Comparison of ENCODE assay signal across 2 cellular contexts in genomic region chr19:810077-810855, GRCh38.
TF ChIP-seq lines count a peak whose summit lies in the region.

No MANE protein-coding gene starts in this region.

TF ChIP-seq in HEK293, 187 proteins besides CTCF, POLR2A, EP300 and RAD21:
- 0 out of 2 replicates have a peak, but pooled peaks have one; percentile 25 for TF ChIP-seq ZNF600 (tag by site-specific recombination; IDR thresholded peaks at IDR 0.05)
- TF ChIP-seq GLIS1 (tag by site-specific recombination; IDR thresholded peaks at IDR 0.05): peak; percentile 20; the same call in 1 of the 2 replicates
- no peak for TF ChIP-seq ZNF654 (tag by site-specific recombination; IDR thresholded peaks at IDR 0.05; ENCODE audit: low read depth)
- 0 out of 2 replicates have a peak, but pooled peaks have one; percentile 32 for TF ChIP-seq EGR2 (tag by site-specific recombination; IDR thresholded peaks at IDR 0.05; ENCODE audit: low read depth)
- peak; percentile 51 for TF ChIP-seq ZFHX2 (tag by site-specific recombination; conservative IDR thresholded peaks at IDR 0.05)
- peak; percentile 42; the same call in 1 of the 2 replicates for TF ChIP-seq PATZ1 (tag by site-specific recombination; IDR thresholded peaks at IDR 0.05)
- TF ChIP-seq ZIC2 (tag by site-specific recombination; IDR thresholded peaks at IDR 0.05): no peak

TF ChIP-seq in H1, 55 proteins besides CTCF, POLR2A, EP300 and RAD21:
- TF ChIP-seq NANOG (IDR thresholded peaks at IDR 0.05; ENCODE audit: insufficient read depth, low read depth, low read length, poor library complexity, severe bottlenecking) (no peak), POLR2AphosphoS5 (IDR thresholded peaks at IDR 0.05; ENCODE audit: low read depth, low read length) (peak; percentile 42; the same call in 1 of the 2 replicates), GTF2F1 (IDR thresholded peaks at IDR 0.05; ENCODE audit: borderline replicate concordance, low read depth, low read length) (no peak), BCL11A (IDR thresholded peaks at IDR 0.05; ENCODE audit: low read depth in 2 of 2, low read length in 2 of 2) (no peak)
